ENCODE assay signal across 1 cellular context in the genomic region with DNA sequence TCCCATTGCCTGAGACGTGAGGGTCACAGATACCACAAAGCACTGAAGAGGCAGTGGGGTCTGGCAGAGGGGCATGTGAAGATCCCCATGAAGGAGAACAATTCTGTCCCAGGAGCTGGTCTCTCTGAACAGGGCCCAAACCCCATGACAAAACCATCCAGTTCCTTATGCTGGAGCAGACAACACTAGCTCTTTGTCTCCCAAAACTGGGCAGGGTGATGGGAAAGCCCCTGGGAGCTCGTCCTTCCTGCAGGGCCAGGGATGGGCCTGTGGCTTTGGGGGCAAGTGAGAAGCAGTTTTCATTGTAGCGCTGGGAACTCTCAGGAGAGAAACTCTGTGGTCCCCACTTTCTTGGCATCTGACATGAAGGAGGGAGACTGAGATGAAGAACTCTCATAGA.
TF ChIP-seq lines count a peak whose summit lies in the region.

No MANE protein-coding gene starts in this region.

TF ChIP-seq in K562, 482 proteins besides CTCF, POLR2A, EP300 and RAD21:
- TF ChIP-seq, protein P1, sequence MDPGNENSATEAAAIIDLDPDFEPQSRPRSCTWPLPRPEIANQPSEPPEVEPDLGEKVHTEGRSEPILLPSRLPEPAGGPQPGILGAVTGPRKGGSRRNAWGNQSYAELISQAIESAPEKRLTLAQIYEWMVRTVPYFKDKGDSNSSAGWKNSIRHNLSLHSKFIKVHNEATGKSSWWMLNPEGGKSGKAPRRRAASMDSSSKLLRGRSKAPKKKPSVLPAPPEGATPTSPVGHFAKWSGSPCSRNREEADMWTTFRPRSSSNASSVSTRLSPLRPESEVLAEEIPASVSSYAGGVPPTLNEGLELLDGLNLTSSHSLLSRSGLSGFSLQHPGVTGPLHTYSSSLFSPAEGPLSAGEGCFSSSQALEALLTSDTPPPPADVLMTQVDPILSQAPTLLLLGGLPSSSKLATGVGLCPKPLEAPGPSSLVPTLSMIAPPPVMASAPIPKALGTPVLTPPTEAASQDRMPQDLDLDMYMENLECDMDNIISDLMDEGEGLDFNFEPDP (CRISPR knock-in tag; IDR thresholded peaks at IDR 0.05), result no peak
- TF ChIP-seq, protein P2, sequence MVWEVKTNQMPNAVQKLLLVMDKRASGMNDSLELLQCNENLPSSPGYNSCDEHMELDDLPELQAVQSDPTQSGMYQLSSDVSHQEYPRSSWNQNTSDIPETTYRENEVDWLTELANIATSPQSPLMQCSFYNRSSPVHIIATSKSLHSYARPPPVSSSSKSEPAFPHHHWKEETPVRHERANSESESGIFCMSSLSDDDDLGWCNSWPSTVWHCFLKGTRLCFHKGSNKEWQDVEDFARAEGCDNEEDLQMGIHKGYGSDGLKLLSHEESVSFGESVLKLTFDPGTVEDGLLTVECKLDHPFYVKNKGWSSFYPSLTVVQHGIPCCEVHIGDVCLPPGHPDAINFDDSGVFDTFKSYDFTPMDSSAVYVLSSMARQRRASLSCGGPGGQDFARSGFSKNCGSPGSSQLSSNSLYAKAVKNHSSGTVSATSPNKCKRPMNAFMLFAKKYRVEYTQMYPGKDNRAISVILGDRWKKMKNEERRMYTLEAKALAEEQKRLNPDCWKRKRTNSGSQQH (CRISPR knock-in tag; IDR thresholded peaks at IDR 0.05), result no peak
- TF ChIP-seq ZKSCAN8 (CRISPR knock-in tag; IDR thresholded peaks at IDR 0.05), result no peak
- TF ChIP-seq CBFA2T2 (conservative IDR thresholded peaks at IDR 0.05), result no peak
- TF ChIP-seq PHF8 (IDR thresholded peaks at IDR 0.05; ENCODE audit: borderline replicate concordance, low read length), result no peak
- TF ChIP-seq KAT7 (CRISPR knock-in tag; IDR thresholded peaks at IDR 0.05; ENCODE audit: borderline replicate concordance), result no peak
- no peak for TF ChIP-seq BHLHE40 (IDR thresholded peaks at IDR 0.05; ENCODE audit: low read length)
- TF ChIP-seq ZC3H11A (IDR thresholded peaks at IDR 0.05; ENCODE audit: low read depth, low read length), result no peak
- no peak for TF ChIP-seq ZNF282 (CRISPR knock-in tag; IDR thresholded peaks at IDR 0.05)
- TF ChIP-seq ZNF79 (CRISPR knock-in tag; IDR thresholded peaks at IDR 0.05; ENCODE audit: low read depth), result no peak
- no peak for TF ChIP-seq RNF2 (IDR thresholded peaks at IDR 0.05)
- no peak for TF ChIP-seq ZNF449 (CRISPR knock-in tag; IDR thresholded peaks at IDR 0.05)
- no peak for TF ChIP-seq PRPF4 (IDR thresholded peaks at IDR 0.05; ENCODE audit: insufficient read depth, low read depth, low read length, poor library complexity, severe bottlenecking)
- TF ChIP-seq POLR2H (tag; IDR thresholded peaks at IDR 0.05; ENCODE audit: low read depth), result no peak
- no peak for TF ChIP-seq SRSF1 (IDR thresholded peaks at IDR 0.05; ENCODE audit: low read depth, low read length)
- no peak for TF ChIP-seq ZFP91 (CRISPR knock-in tag; IDR thresholded peaks at IDR 0.05)
- no peak for TF ChIP-seq TCFL5 (CRISPR knock-in tag; conservative IDR thresholded peaks at IDR 0.05)
- no peak for TF ChIP-seq ZNF695 (CRISPR knock-in tag; IDR thresholded peaks at IDR 0.05)
- TF ChIP-seq ERF (CRISPR knock-in tag; IDR thresholded peaks at IDR 0.05), result no peak
